Comparison of ENCODE assay signal across 1 cellular context in the genomic region with DNA sequence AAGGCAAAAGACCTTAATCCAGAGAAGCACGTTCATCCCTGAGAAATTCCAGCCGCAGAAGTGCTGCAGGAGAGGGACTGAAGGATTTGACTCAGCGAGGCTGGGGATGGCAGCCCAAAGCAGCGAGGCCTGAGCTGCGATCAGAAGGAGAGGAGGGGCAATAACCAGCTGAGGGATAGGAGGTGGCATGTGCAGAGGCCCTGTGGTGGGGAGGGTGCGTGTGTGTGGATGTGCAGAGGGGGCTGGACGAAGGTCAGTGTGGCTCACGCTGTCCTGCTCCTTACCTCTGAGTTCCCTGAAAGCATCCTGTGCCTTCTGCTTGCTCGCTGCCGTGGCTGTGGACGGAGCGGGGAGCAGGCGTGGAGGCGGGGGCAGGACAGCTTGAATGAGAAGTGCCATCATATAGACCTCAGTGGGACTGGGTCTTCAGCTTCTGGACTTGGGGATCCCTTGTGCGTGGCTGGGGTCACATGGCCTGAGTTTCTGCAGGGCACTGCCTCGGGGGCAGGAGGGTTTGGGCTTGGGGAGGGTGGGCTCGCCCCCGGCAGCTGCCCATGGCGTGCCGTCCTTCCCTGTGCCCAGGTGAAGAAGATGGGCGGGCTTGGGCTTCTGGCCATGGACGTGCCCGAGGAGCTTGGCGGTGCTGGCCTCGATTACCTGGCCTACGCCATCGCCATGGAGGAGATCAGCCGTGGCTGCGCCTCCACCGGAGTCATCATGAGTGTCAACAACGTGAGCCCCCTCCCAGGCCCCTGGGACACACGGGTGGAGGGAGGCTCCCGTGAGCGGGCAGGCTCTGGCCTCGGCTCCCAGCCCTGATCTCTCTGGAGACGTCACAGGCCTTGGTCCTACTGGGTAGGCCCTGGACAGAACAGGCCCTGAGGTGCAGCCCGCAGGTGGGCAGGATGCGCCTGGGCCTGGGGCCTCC.
A peak's percentile ranks its signal among the peaks of the same experiment; 100 is the strongest.
TF ChIP-seq lines count a peak whose summit lies in the region.

No MANE protein-coding gene starts in this region.

TF ChIP-seq in K562, 482 proteins besides CTCF, POLR2A, EP300 and RAD21:
- TF ChIP-seq CCAR2 (IDR thresholded peaks at IDR 0.05; ENCODE audit: low read depth, low read length) (no peak), POLR2G (IDR thresholded peaks at IDR 0.05; ENCODE audit: low read depth, low read length) (peak; percentile 34; the same call in 1 of the 2 replicates), STAT5B (CRISPR knock-in tag; IDR thresholded peaks at IDR 0.05) (no peak), NFYB (IDR thresholded peaks at IDR 0.05; ENCODE audit: extremely low read depth, insufficient read length) (no peak), POLR3A (IDR thresholded peaks at IDR 0.05; ENCODE audit: borderline replicate concordance, extremely low read depth, insufficient read depth, insufficient read length) (no peak), CREBBP (IDR thresholded peaks at IDR 0.05; ENCODE audit: low read depth, low read length) (no peak), ATF7 (IDR thresholded peaks at IDR 0.05) (no peak)
- TF ChIP-seq, protein P1, sequence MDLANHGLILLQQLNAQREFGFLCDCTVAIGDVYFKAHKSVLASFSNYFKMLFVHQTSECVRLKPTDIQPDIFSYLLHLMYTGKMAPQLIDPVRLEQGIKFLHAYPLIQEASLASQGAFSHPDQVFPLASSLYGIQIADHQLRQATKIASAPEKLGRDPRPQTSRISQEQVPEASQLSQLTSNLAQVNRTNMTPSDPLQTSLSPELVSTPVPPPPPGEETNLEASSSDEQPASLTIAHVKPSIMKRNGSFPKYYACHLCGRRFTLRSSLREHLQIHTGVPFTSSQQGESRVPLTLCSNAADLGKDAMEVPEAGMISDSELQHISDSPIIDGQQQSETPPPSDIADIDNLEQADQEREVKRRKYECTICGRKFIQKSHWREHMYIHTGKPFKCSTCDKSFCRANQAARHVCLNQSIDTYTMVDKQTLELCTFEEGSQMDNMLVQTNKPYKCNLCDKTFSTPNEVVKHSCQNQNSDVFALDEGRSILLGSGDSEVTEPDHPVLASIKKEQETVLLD (IDR thresholded peaks at IDR 0.05), result no peak
